Comparison of ENCODE assay signal across 1 cellular context in the genomic region with DNA sequence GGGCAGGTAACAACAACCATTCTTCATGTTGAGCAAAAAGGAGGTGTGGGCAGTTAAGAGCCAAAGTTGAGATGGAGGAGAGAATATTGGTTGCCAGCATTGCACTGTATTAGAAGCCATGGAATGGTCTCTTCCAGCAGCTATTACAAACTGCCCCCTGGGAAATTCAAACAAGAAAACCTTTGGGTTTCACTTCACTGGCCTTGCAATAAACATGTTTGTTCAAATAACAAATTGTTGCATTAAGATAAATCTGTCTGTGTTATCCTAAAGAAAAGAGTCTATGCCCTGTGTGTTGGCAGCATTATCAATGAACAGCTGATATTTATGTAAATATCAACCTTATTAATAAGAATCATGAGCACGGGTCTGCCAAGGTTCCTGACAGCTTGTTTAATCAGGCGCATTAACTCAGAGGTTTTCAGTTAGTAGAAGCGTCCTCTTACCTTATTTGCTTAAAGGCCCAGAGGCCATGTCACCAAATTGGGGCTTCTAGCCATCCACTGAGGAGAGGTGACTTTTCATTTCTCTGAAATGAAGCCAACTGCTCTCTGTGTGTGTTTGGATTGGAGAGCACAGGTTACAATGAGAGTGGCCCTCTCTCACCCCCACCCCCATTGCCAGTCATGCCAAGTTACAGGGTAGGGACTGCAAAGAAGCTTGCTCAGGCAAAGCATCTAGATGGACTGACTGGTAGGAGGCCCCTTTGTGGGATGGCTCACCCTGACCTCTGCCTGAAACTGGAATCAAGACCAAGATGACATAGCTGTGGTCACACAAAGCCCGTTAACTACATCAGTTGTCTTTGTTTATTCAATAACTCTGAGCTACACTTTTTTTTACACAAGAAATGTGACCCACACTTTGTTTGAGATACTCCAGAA.
TF ChIP-seq lines count a peak whose summit lies in the region.

No MANE protein-coding gene starts in this region.

TF ChIP-seq in SK-N-SH treated with all-trans-retinoic acid at 6 μM for 48 hours, 23 proteins besides CTCF, POLR2A, EP300 and RAD21 (continued from another document):
- TF ChIP-seq OSR1 (CRISPR knock-in tag; IDR thresholded peaks at IDR 0.05) (no peak), BACH2 (CRISPR knock-in tag; IDR thresholded peaks at IDR 0.05; ENCODE audit: borderline replicate concordance) (no peak), TCF4 (CRISPR knock-in tag; IDR thresholded peaks at IDR 0.05; ENCODE audit: borderline replicate concordance) (no peak), ISL1 (CRISPR knock-in tag; IDR thresholded peaks at IDR 0.05) (no peak), ZNF70 (CRISPR knock-in tag; IDR thresholded peaks at IDR 0.05) (no peak), PPARA (CRISPR knock-in tag; IDR thresholded peaks at IDR 0.05; ENCODE audit: borderline replicate concordance) (no peak)
- TF ChIP-seq, protein P1, sequence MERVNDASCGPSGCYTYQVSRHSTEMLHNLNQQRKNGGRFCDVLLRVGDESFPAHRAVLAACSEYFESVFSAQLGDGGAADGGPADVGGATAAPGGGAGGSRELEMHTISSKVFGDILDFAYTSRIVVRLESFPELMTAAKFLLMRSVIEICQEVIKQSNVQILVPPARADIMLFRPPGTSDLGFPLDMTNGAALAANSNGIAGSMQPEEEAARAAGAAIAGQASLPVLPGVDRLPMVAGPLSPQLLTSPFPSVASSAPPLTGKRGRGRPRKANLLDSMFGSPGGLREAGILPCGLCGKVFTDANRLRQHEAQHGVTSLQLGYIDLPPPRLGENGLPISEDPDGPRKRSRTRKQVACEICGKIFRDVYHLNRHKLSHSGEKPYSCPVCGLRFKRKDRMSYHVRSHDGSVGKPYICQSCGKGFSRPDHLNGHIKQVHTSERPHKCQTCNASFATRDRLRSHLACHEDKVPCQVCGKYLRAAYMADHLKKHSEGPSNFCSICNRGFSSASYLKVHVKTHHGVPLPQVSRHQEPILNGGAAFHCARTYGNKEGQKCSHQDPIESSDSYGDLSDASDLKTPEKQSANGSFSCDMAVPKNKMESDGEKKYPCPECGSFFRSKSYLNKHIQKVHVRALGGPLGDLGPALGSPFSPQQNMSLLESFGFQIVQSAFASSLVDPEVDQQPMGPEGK (CRISPR knock-in tag; IDR thresholded peaks at IDR 0.05; ENCODE audit: borderline replicate concordance), result no peak
